ENCODE assay signal across 1 cellular context in genomic region chr3:100666699-100667098, GRCh38.
TF ChIP-seq lines count a peak whose summit lies in the region.

No MANE protein-coding gene starts in this region.

TF ChIP-seq in K562, 482 proteins besides CTCF, POLR2A, EP300 and RAD21 (continued from another document):
- TF ChIP-seq MNT (conservative IDR thresholded peaks at IDR 0.05) (peak in 1 of 2 experiments; percentile 26; a peak in 1 of 4 replicates), TRIM24 (IDR thresholded peaks at IDR 0.05) (peak; percentile 17 to 34; a peak in 1 of 4 replicates), CEBPB (tag; IDR thresholded peaks at IDR 0.05) (peak; percentile 93), CEBPG (CRISPR knock-in tag; IDR thresholded peaks at IDR 0.05) (peak; percentile 54; the same call in 1 of the 2 replicates), CEBPG (tag; conservative IDR thresholded peaks at IDR 0.05 in 1 of 2, IDR thresholded peaks at IDR 0.05 in 1 of 2) (peak; percentile 31 to 38; a peak in 2 of 4 replicates), CBFA2T3 (IDR thresholded peaks at IDR 0.05) (peak; percentile 51)
